In the genomic region with DNA sequence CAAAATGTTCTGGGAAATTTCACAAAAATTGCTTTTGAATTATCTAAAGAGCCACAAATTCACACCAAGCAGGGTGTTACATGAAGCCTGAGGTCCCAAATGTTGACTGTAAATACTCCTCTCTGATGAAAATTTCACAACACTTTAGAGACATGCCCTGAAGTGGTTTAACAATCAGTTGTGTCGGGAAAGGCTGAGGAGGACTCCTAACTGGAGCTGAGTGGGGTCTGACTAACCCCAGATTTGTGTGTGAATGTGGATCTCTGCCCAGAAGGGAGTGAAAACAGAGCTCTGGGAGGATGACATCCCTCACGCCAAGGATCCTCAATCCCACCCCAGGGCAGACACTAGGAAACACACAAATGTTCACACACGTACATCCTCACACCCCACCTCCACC, we compare ENCODE assay signal across 27 cellular contexts. TPM values are rescaled to one million over a fixed set of nuclear protein-coding genes. Genes with fewer than 3 reads are reported as not detected.
DNase-seq lines count a peak whose midpoint lies in the region; ATAC-seq and TF ChIP-seq lines count a peak whose summit lies in the region.
"Had no signal": no experiment of that assay in that cellular context is flagged by ENCODE, and none has a peak within 500 bp of the region (broad histone marks: within the 10 kb centered on the region; RNA-seq: fewer than 3 reads in every experiment).

No MANE protein-coding gene starts in this region.

- no peak overlapping the region for H3K27ac ChIP-seq in GM23248
- H3K27ac ChIP-seq: ovary, SK-N-MC had no signal

- H4K20me1 ChIP-seq in GM23248 (ENCODE audit: insufficient read depth), result no peaks in the 10 kb centered on the region

- no peak for TF ChIP-seq CTCF in astrocyte of the cerebellum (IDR thresholded peaks at IDR 0.05; ENCODE audit: low read depth, low read length, missing control alignments)
- no peak for TF ChIP-seq CTCF in fibroblast of pulmonary artery (IDR thresholded peaks at IDR 0.05; ENCODE audit: low read length, missing control alignments)
- TF ChIP-seq CTCF in type B pancreatic cell (conservative IDR thresholded peaks at IDR 0.05), result no peak

- no peaks in the 10 kb centered on the region for H3K9me3 ChIP-seq in GM23248 (ENCODE audit: low read depth)
- H3K9me3 ChIP-seq: mucosa of descending colon, ovary had no signal

- H3K4me1 ChIP-seq in GM23248 (ENCODE audit: insufficient read depth), result peaks cover 6% of the 10 kb centered on the region

- H3K4me3 Mint-ChIP-seq in type B pancreatic cell, result no peak overlapping the region
- H3K4me3 Mint-ChIP-seq: activated CD8-positive, alpha-beta T cell treated with anti-CD3 and anti-CD28 coated beads for 36 hours; CD4-positive, alpha-beta memory T cell; H9; natural killer cell treated with Interleukin-12 subunit alpha and Interleukin-12 subunit beta and Interleukin-15 and Interleukin-18, amount 100 ng/mL, for 72 hours had no signal

- H3K4me1 Mint-ChIP-seq in type B pancreatic cell (ENCODE audit: unreplicated experiment), result no peaks in the 10 kb centered on the region
- H3K4me1 Mint-ChIP-seq: CD4-positive, alpha-beta memory T cell had no signal

- ATAC-seq in HG03025 (IDR thresholded peaks at IDR 0.05; ENCODE audit: low FRiP score, unreplicated experiment), result no peak
- ATAC-seq: activated CD8-positive, alpha-beta T cell treated with anti-CD3 and anti-CD28 coated beads for 36 hours; activated naive CD4-positive, alpha-beta T cell treated with anti-CD3 and anti-CD28 coated beads, Interleukin-2, amount 50 U/mL, for 72 hours; natural killer cell treated with Interleukin-12 subunit alpha and Interleukin-12 subunit beta and Interleukin-15 and Interleukin-18, amount 100 ng/mL, for 72 hours had no signal

- in situ Hi-C loops in GM23248 (cut with MboI), result no loop called here
- in situ Hi-C loops in astrocyte of the cerebellum (cut with HindIII; ENCODE audit: low sequenced_read_pairs), result no loop called here

- DNase-seq in GM23248 (peak; percentile 67), astrocyte of the cerebellum (ENCODE audit: low read depth) (peak; percentile 13), fibroblast of pulmonary artery (ENCODE audit: low read depth) (peak; percentile 56), stromal cell of bone marrow (ENCODE audit: low read depth) (peak; percentile 45), NCI-H82 treated with DMSO at 0.1 percent for 48 hours (lab: John Stamatoyannopoulos, UW; ENCODE audit: unreplicated experiment) (no peak), type B pancreatic cell (ENCODE audit: extremely low spot score, unreplicated experiment) (no peak)
- DNase-seq: activated CD8-positive, alpha-beta T cell treated with anti-CD3 and anti-CD28 coated beads for 36 hours; AML-193; aorta; CD4-positive, alpha-beta memory T cell; cerebellar nuclear complex; H9; head of caudate nucleus; mucosa of descending colon; NCI-H1105 treated with DMSO at 0.1 percent for 48 hours; NCI-H2029; NCI-H2227 treated with DMSO at 0.1 percent for 48 hours; ovary; stimulated activated CD4-positive, alpha-beta T cell treated with anti-CD3 and anti-CD28 coated beads, Interleukin-2, amount 100 ng/mL, for 48 hours had no signal

- no peaks in the 10 kb centered on the region for H3K36me3 Mint-ChIP-seq in type B pancreatic cell
- H3K36me3 Mint-ChIP-seq: activated naive CD4-positive, alpha-beta T cell treated with anti-CD3 and anti-CD28 coated beads, Interleukin-2, amount 50 U/mL, for 72 hours; CD4-positive, alpha-beta memory T cell; natural killer cell treated with Interleukin-12 subunit alpha and Interleukin-12 subunit beta and Interleukin-15 and Interleukin-18, amount 100 ng/mL, for 72 hours had no signal

- H3K27me3 Mint-ChIP-seq in type B pancreatic cell, result peaks cover 6% of the 10 kb centered on the region

- H3K27me3 ChIP-seq in GM23248 (replicated peaks; ENCODE audit: insufficient read depth), result peaks cover 30% of the 10 kb centered on the region
- H3K27me3 ChIP-seq: ovary had no signal

- 23% methylated on average over 3 of the region's 3 CpGs for WGBS in GM23248 (ENCODE audit: low coverage in 1 of 2, low lambda C conversion rate in 2 of 2, missing lambda C conversion rate in 2 of 2), 2 experiments

- no peak overlapping the region for H3K9ac ChIP-seq in GM23248

- H3K9me2 ChIP-seq in GM23248 (ENCODE audit: insufficient read depth), result no peaks in the 10 kb centered on the region

- no peaks in the 10 kb centered on the region for H3K79me2 ChIP-seq in GM23248 (ENCODE audit: insufficient read depth)

- no peaks in the 10 kb centered on the region for H3K36me3 ChIP-seq in GM23248 (ENCODE audit: low read depth)
- H3K36me3 ChIP-seq: ovary had no signal

- H3F3A ChIP-seq in GM23248 (ENCODE audit: insufficient read depth), result no peaks in the 10 kb centered on the region

- H3K4me3 ChIP-seq in GM23248 (no peak overlapping the region), astrocyte of the cerebellum (ENCODE audit: low read depth, low read length) (no peak overlapping the region), fibroblast of pulmonary artery (replicated peaks; ENCODE audit: low read depth, low read length) (no peak overlapping the region)
- H3K4me3 ChIP-seq: mucosa of descending colon, ovary, SK-N-MC had no signal

- H3K9me3 Mint-ChIP-seq in type B pancreatic cell, result peaks cover 8% of the 10 kb centered on the region

- no peak overlapping the region for H3K4me2 ChIP-seq in GM23248 (ENCODE audit: unreplicated experiment)

- H3K27ac Mint-ChIP-seq in type B pancreatic cell, result no peak overlapping the region
- H3K27ac Mint-ChIP-seq: activated CD8-positive, alpha-beta T cell treated with anti-CD3 and anti-CD28 coated beads for 36 hours; activated naive CD4-positive, alpha-beta T cell treated with anti-CD3 and anti-CD28 coated beads, Interleukin-2, amount 50 U/mL, for 72 hours; CD4-positive, alpha-beta memory T cell; H9; natural killer cell treated with Interleukin-12 subunit alpha and Interleukin-12 subunit beta and Interleukin-15 and Interleukin-18, amount 100 ng/mL, for 72 hours had no signal

- H2AFZ ChIP-seq in GM23248, result no peak overlapping the region

RNA-seq across cellular contexts. Expression of a gene that starts 31.0 kb away (rescaled TPM):
- total RNA-seq in GM23248 (2014; rRNA removed; shearing (Covaris generic)), result not detected in 2 replicates
- not detected in 2 replicates for polyA plus RNA-seq in GM23248 (2016; fragmentation: Nextera tagmentation; extraction: Ambion mirVana)
- total RNA-seq in type B pancreatic cell (ENCODE audit: low replicate concordance), result 0.24 TPM in 1 of 2 replicates, not detected in the other
- total RNA-seq: activated CD8-positive, alpha-beta T cell treated with anti-CD3 and anti-CD28 coated beads for 36 hours; activated naive CD4-positive, alpha-beta T cell treated with anti-CD3 and anti-CD28 coated beads, Interleukin-2, amount 50 U/mL, for 72 hours; aorta; CD4-positive, alpha-beta memory T cell; dermis microvascular lymphatic vessel endothelial cell; G401; H9; lung microvascular endothelial cell; mucosa of descending colon; natural killer cell treated with Interleukin-12 subunit alpha and Interleukin-12 subunit beta and Interleukin-15 and Interleukin-18, amount 100 ng/mL, for 72 hours; ovary; renal cortical epithelial cell had no signal
- polyA plus RNA-seq: aorta; CD4-positive, alpha-beta memory T cell; ovary had no signal

RNA-seq across cellular contexts. Expression of a gene that starts 32.5 kb away (rescaled TPM):
- total RNA-seq in GM23248 (2014; rRNA removed; shearing (Covaris generic)), result not detected in 2 replicates
- 0.21 and 0.37 TPM in 2 replicates for polyA plus RNA-seq in GM23248 (2016; fragmentation: Nextera tagmentation; extraction: Ambion mirVana)
- 11.2 and 20.8 TPM in 2 replicates for total RNA-seq in type B pancreatic cell (ENCODE audit: low replicate concordance)
- total RNA-seq: activated CD8-positive, alpha-beta T cell treated with anti-CD3 and anti-CD28 coated beads for 36 hours; activated naive CD4-positive, alpha-beta T cell treated with anti-CD3 and anti-CD28 coated beads, Interleukin-2, amount 50 U/mL, for 72 hours; CD4-positive, alpha-beta memory T cell; dermis microvascular lymphatic vessel endothelial cell; lung microvascular endothelial cell had no signal
- polyA plus RNA-seq: CD4-positive, alpha-beta memory T cell had no signal

Comparison
In these comparisons a context has a peak if more than half of its experiments do, and no peak if none do; other contexts are left out.
1. DNase-seq: peak in GM23248 (single experiment), astrocyte of the cerebellum (single experiment), fibroblast of pulmonary artery (single experiment) and stromal cell of bone marrow (single experiment); none in NCI-H82 treated with DMSO at 0.1 percent for 48 hours (single experiment) and type B pancreatic cell (single experiment).
2. RNA of a gene that starts 32.5 kb away (total RNA-seq): 11.2 to 20.8 TPM in type B pancreatic cell; not detected in GM23248; every median in the first group is over 10 times any median in the second.